ENCODE assay signal across 10 cellular contexts in genomic region chr20:57439432-57439831, GRCh38. TPM values are rescaled to one million over a fixed set of nuclear protein-coding genes. Genes with fewer than 3 reads are reported as not detected.
DNase-seq lines count a peak whose midpoint lies in the region; TF ChIP-seq lines count a peak whose summit lies in the region.
"Had no signal": no experiment of that assay in that cellular context is flagged by ENCODE, and none has a peak within 500 bp of the region (broad histone marks: within the 10 kb centered on the region; RNA-seq: fewer than 3 reads in every experiment).

No MANE protein-coding gene starts in this region.

- H3K4me1 ChIP-seq in esophagus (ENCODE audit: control insufficient read depth in 2 of 2, insufficient read depth in 2 of 2, low read length in 1 of 2) (peaks cover 0 to 9% of the 10 kb centered on the region in 2 donors), neuronal stem cell (ENCODE audit: control insufficient read depth in 2 of 2, insufficient read depth in 1 of 2, low read depth in 1 of 2, low read length in 2 of 2) (peaks cover 22 to 23% of the 10 kb centered on the region in 2 donors), BE2C (peaks cover 12% of the 10 kb centered on the region)

- H3K27ac ChIP-seq in esophagus (ENCODE audit: low read depth in 2 of 2, low read length in 1 of 2) (peak overlapping the region; percentile 44 to 89), neuronal stem cell (replicated peaks; ENCODE audit: low read length) (no peak overlapping the region)

- no peak overlapping the region for H3K4me3 ChIP-seq in esophagus (ENCODE audit: low read depth in 1 of 2, low read length in 2 of 2)
- no peak overlapping the region for H3K4me3 ChIP-seq in neuronal stem cell (ENCODE audit: low read length in 2 of 2)
- no peak overlapping the region for H3K4me3 ChIP-seq in BE2C (ENCODE audit: low read depth, low read length)

- H3K36me3 ChIP-seq in esophagus (ENCODE audit: control insufficient read depth in 2 of 2, insufficient read depth in 2 of 2, low read length in 1 of 2) (no peaks in the 10 kb centered on the region), neuronal stem cell (replicated peaks in 1 of 2; ENCODE audit: control insufficient read depth in 2 of 2, insufficient read depth in 2 of 2, low read length in 2 of 2) (no peaks in the 10 kb centered on the region), BE2C (no peaks in the 10 kb centered on the region)

- H3K9me3 ChIP-seq in esophagus (ENCODE audit: control insufficient read depth in 2 of 2, insufficient read depth in 1 of 2, low read depth in 1 of 2, low read length in 1 of 2) (no peaks in the 10 kb centered on the region), neuronal stem cell (replicated peaks in 1 of 2; ENCODE audit: control insufficient read depth in 2 of 2, insufficient read depth in 1 of 2, low read depth in 1 of 2, low read length in 2 of 2) (peaks cover 0 to 2% of the 10 kb centered on the region in 2 donors), BE2C (0 out of 2 replicates have a peak, but pooled peaks cover 3% of the 10 kb centered on the region)
- H3K9me3 ChIP-seq: Caco-2 had no signal

- 35 to 44% methylated on average over 6 of the region's 6 CpGs for WGBS in esophagus, 2 donors
- no CpG with 5 or more reads among the region's 6 CpGs for WGBS in neuronal stem cell (ENCODE audit: extremely low coverage in 2 of 2, insufficient read length in 2 of 2, insufficient replicate concordance in 1 of 2), 2 donors

- H3K9ac ChIP-seq in neuronal stem cell (ENCODE audit: low read depth, low read length, poor library complexity): no peak overlapping the region

- peak overlapping the region; percentile 58 for H2BK5ac ChIP-seq in neuronal stem cell (ENCODE audit: low read length)

- peak overlapping the region; percentile 26 for H3K23ac ChIP-seq in neuronal stem cell (ENCODE audit: low read depth, low read length, poor library complexity)

- POLR2A ChIA-PET in GM10248 (lab: Yijun Ruan, JAX): no interaction called here

- no peak overlapping the region for H2BK120ac ChIP-seq in neuronal stem cell (ENCODE audit: low read depth, low read length)

- H3K4ac ChIP-seq in neuronal stem cell (ENCODE audit: low read length): no peak overlapping the region

- DNase-seq in Caki2 (ENCODE audit: low read depth) (peak; percentile 53), NCI-H2029 (lab: John Stamatoyannopoulos, UW) (peak; percentile 94), neuronal stem cell (ENCODE audit: low spot score) (no peak), BE2C (no peak), GM10248 (ENCODE audit: extremely low spot score) (no peak), NOMO-1 treated with DMSO at 0.1 percent for 48 hours (lab: John Stamatoyannopoulos, UW; ENCODE audit: unreplicated experiment) (no peak)
- no peak for DNase-seq in activated T-cell treated with anti-CD3 and anti-CD28 coated beads, Interleukin-2, amount 50 U/mL, for 1 hour
- DNase-seq: Caco-2; naive thymus-derived CD8-positive, alpha-beta T cell had no signal

- H2AFZ ChIP-seq in neuronal stem cell (ENCODE audit: low read length): no peak overlapping the region

- no peak overlapping the region for H3K14ac ChIP-seq in neuronal stem cell (ENCODE audit: low read length)

- in situ Hi-C loops in Caki2 (cut with HindIII; ENCODE audit: low pct_unique_long_range_greater_than_20kb, low sequenced_read_pairs): no loop called here

- peak overlapping the region; percentile 80 for H2BK12ac ChIP-seq in neuronal stem cell (ENCODE audit: low read length)

- H2AK5ac ChIP-seq in neuronal stem cell (ENCODE audit: low read depth, low read length): peak overlapping the region; percentile 92

- no peaks in the 10 kb centered on the region for H3K79me1 ChIP-seq in neuronal stem cell (ENCODE audit: low read depth, low read length)

- H3K18ac ChIP-seq in neuronal stem cell (ENCODE audit: low read length): peak overlapping the region; percentile 94

- TF ChIP-seq CTCF in BE2C (IDR thresholded peaks at IDR 0.05; ENCODE audit: low read depth, low read length) (no peak), GM10248 (IDR thresholded peaks at IDR 0.05; ENCODE audit: control extremely low read depth, extremely low read depth, low read depth, missing control alignments) (no peak)

- no peak overlapping the region for H4K91ac ChIP-seq in neuronal stem cell (ENCODE audit: low read depth, low read length, poor library complexity)

- H3K27me3 ChIP-seq in esophagus (ENCODE audit: control insufficient read depth in 1 of 2, insufficient read depth in 2 of 2, low read length in 2 of 2) (no peaks in the 10 kb centered on the region), neuronal stem cell (ENCODE audit: control insufficient read depth in 3 of 3, insufficient read depth in 3 of 3, low read depth in 1 of 3, low read length in 3 of 3) (peaks cover 0 to 28% (median 0%) of the 10 kb centered on the region in 3 experiments), BE2C (no peaks in the 10 kb centered on the region)

- H3K4me2 ChIP-seq in neuronal stem cell (ENCODE audit: insufficient read depth, low read length, poor library complexity, severe bottlenecking): no peak overlapping the region

- CTCF ChIA-PET in GM10248 (lab: Yijun Ruan, JAX): interaction anchor here (1.0 to 1.4 kb wide), 3 partner anchors 8 to 49 kb away, joined by 3 to 6 read pairs (median 4); no protein-coding TSS in a partner anchor

- no peak overlapping the region for H4K8ac ChIP-seq in neuronal stem cell (ENCODE audit: low read depth, low read length)

- no peak overlapping the region for H2BK15ac ChIP-seq in neuronal stem cell (ENCODE audit: low read length)

RNA-seq across cellular contexts. Expression of gene RBM38, which starts 48.2 kb away (rescaled TPM):
- total RNA-seq in Caki2 (2014; rRNA removed; shearing (Covaris generic); ENCODE audit: low replicate concordance): 14.6 and 15.2 TPM in 2 replicates
- 10 to 100 TPM; 10.9 to 13.8 TPM for polyA plus RNA-seq in esophagus
- 38.4 TPM for polyA plus RNA-seq in neuronal stem cell (2013, experiment 1 of 2)
- 40.3 TPM for polyA plus RNA-seq in neuronal stem cell (2013, experiment 2 of 2)
- 24.9 TPM for polyA plus RNA-seq in BE2C (2012; ENCODE audit: insufficient read depth, insufficient read length, low read depth)

Comparison
In these comparisons a context has a peak if more than half of its experiments do, and no peak if none do; other contexts are left out.
1. DNase-seq: peak in Caki2 (single experiment) and NCI-H2029 (single experiment); none in neuronal stem cell (single experiment), BE2C (single experiment), GM10248 (single experiment), NOMO-1 treated with DMSO at 0.1 percent for 48 hours (single experiment) and activated T-cell treated with anti-CD3 and anti-CD28 coated beads, Interleukin-2, amount 50 U/mL, for 1 hour (single experiment).